ENCODE assay signal across 9 cellular contexts in genomic region chr11:75428989-75429640, GRCh38. TPM values are rescaled to one million over a fixed set of nuclear protein-coding genes. Genes with fewer than 3 reads are reported as not detected.
DNase-seq lines count a peak whose midpoint lies in the region; ATAC-seq and TF ChIP-seq lines count a peak whose summit lies in the region.
"Had no signal": no experiment of that assay in that cellular context is flagged by ENCODE, and none has a peak within 500 bp of the region (broad histone marks: within the 10 kb centered on the region; RNA-seq: fewer than 3 reads in every experiment).

No MANE protein-coding gene starts in this region.

- H3K27ac Mint-ChIP-seq in activated naive CD4-positive, alpha-beta T cell treated with anti-CD3 and anti-CD28 coated beads for 36 hours = no peak overlapping the region
- H3K27ac Mint-ChIP-seq in WTC11 = no peak overlapping the region
- H3K27ac Mint-ChIP-seq in immature natural killer cell = peak overlapping the region; percentile 28 to 76 (median 62)

- intact Hi-C loops in activated naive CD4-positive, alpha-beta T cell treated with anti-CD3 and anti-CD28 coated beads for 36 hours (cut with micrococcal nuclease) = no loop called here

- H3K36me3 Mint-ChIP-seq in activated naive CD4-positive, alpha-beta T cell treated with anti-CD3 and anti-CD28 coated beads for 36 hours (ENCODE audit: low read depth) = peaks cover 3% of the 10 kb centered on the region
- H3K36me3 Mint-ChIP-seq in WTC11 (peaks cover 9% of the 10 kb centered on the region), immature natural killer cell (no peaks in the 10 kb centered on the region)

- no peak for DNase-seq in activated naive CD4-positive, alpha-beta T cell treated with anti-CD3 and anti-CD28 coated beads for 36 hours
- DNase-seq in activated naive CD4-positive, alpha-beta T cell treated with anti-CD3 and anti-CD28 coated beads, Interleukin-2, amount 50 U/mL, for 16 hours = no peak
- DNase-seq in WTC11 (ENCODE audit: low spot score) (no peak), immature natural killer cell (no peak), suprapubic skin (ENCODE audit: low spot score in 2 of 2) (no peak), ecto neural progenitor cell (ENCODE audit: low spot score) (no peak), foreskin fibroblast (no peak)
- no peak for DNase-seq in stimulated activated CD4-positive, alpha-beta T cell treated with anti-CD3 and anti-CD28 coated beads, Interleukin-1b, Interleukin-23, amount 100 ng/mL, for 48 hours

- H3K9me3 ChIP-seq in suprapubic skin = no peaks in the 10 kb centered on the region
- H3K9me3 ChIP-seq: esophagus squamous epithelium had no signal

- H3K27ac ChIP-seq in suprapubic skin = no peak overlapping the region

- H3K36me3 ChIP-seq in suprapubic skin = no peaks in the 10 kb centered on the region
- H3K36me3 ChIP-seq: esophagus squamous epithelium had no signal

- peaks cover 42% of the 10 kb centered on the region for H3K27me3 Mint-ChIP-seq in activated naive CD4-positive, alpha-beta T cell treated with anti-CD3 and anti-CD28 coated beads for 36 hours (ENCODE audit: low read depth)
- H3K27me3 Mint-ChIP-seq in WTC11 (ENCODE audit: low read depth) (peaks cover 78% of the 10 kb centered on the region), immature natural killer cell (ENCODE audit: low read depth in 3 of 3) (peaks cover 14 to 23% (median 22%) of the 10 kb centered on the region in 3 donors)

- no peaks in the 10 kb centered on the region for H3K9me3 Mint-ChIP-seq in activated naive CD4-positive, alpha-beta T cell treated with anti-CD3 and anti-CD28 coated beads for 36 hours
- peaks cover 9% of the 10 kb centered on the region for H3K9me3 Mint-ChIP-seq in WTC11
- peaks cover 0 to 2% (median 0%) of the 10 kb centered on the region in 6 donors for H3K9me3 Mint-ChIP-seq in immature natural killer cell

- CTCF ChIA-PET in activated naive CD4-positive, alpha-beta T cell treated with anti-CD3 and anti-CD28 coated beads for 36 hours (lab: Charles Lee) = interaction anchor here (0.7 to 2.1 kb wide), 5 partner anchors 15 to 286 kb away, joined by 3 to 6 read pairs (median 3); no protein-coding TSS in a partner anchor
- CTCF ChIA-PET in WTC11 (lab: Charles Lee) = interaction anchor here (1.2 to 1.6 kb wide), 5 partner anchors 22 to 149 kb away, joined by 3 to 9 read pairs (median 5); partner anchors contain the start of gene GDPD5

- TF ChIP-seq EP300 in suprapubic skin (IDR thresholded peaks at IDR 0.05) = no peak

- 83% methylated on average over 16 of the region's 16 CpGs for WGBS in suprapubic skin

- peaks cover 13% of the 10 kb centered on the region for H3K4me1 Mint-ChIP-seq in activated naive CD4-positive, alpha-beta T cell treated with anti-CD3 and anti-CD28 coated beads for 36 hours (ENCODE audit: low read depth)
- H3K4me1 Mint-ChIP-seq in WTC11 (peaks cover 40% of the 10 kb centered on the region), immature natural killer cell (peaks cover 22 to 30% of the 10 kb centered on the region in 2 donors)

- POLR2A ChIA-PET in WTC11 (lab: Charles Lee) = no interaction called here

- peak overlapping the region; percentile 46 for H3K4me3 ChIP-seq in suprapubic skin
- H3K4me3 ChIP-seq in foreskin fibroblast (ENCODE audit: low read depth in 1 of 2, low read length in 2 of 2) = no peak overlapping the region

- TF ChIP-seq CTCF in WTC11 (IDR thresholded peaks at IDR 0.05) = no peak
- TF ChIP-seq CTCF in suprapubic skin (IDR thresholded peaks at IDR 0.05) = no peak
- TF ChIP-seq CTCF in foreskin fibroblast (IDR thresholded peaks at IDR 0.05; ENCODE audit: low read depth, low read length) = no peak

- TF ChIP-seq POLR2A in suprapubic skin (IDR thresholded peaks at IDR 0.05) = no peak

- H3K4me1 ChIP-seq in suprapubic skin = peaks cover 41% of the 10 kb centered on the region

- ATAC-seq in WTC11 = no peak

- peaks cover 36% of the 10 kb centered on the region for H3K27me3 ChIP-seq in suprapubic skin

- peak overlapping the region; percentile 64 for H3K4me3 Mint-ChIP-seq in activated naive CD4-positive, alpha-beta T cell treated with anti-CD3 and anti-CD28 coated beads for 36 hours
- H3K4me3 Mint-ChIP-seq in WTC11 (peak overlapping the region; percentile 53), immature natural killer cell (peak overlapping the region; percentile 76 to 83 (median 80))

TF ChIP-seq in WTC11, 78 proteins besides CTCF, POLR2A, EP300 and RAD21:
- TF ChIP-seq ERG (CRISPR knock-in tag; IDR thresholded peaks at IDR 0.05) (no peak), USF2 (CRISPR knock-in tag; IDR thresholded peaks at IDR 0.05) (no peak), CDX4 (CRISPR knock-in tag; IDR thresholded peaks at IDR 0.05; ENCODE audit: borderline replicate concordance) (no peak), SOX15 (CRISPR knock-in tag; IDR thresholded peaks at IDR 0.05) (no peak)

RNA-seq across cellular contexts. Expression of gene KLHL35, which starts 3.9 kb away (rescaled TPM):
- under 1 TPM; 0.14 to 0.17 TPM for total RNA-seq in activated naive CD4-positive, alpha-beta T cell treated with anti-CD3 and anti-CD28 coated beads for 36 hours
- total RNA-seq in WTC11 (2021) (0.22 to 0.60 TPM (median 0.39 TPM) in 3 replicates), suprapubic skin (1 to 10 TPM in 3 of 4 donors, under 1 TPM in 1; 0.97 to 5.1 (median 2.1) TPM)
- polyA plus RNA-seq in immature natural killer cell = 1 to 10 TPM in 1 of 3 donors, under 1 TPM in 1, not detected in 1; 0.41 to 1.6 TPM

RNA-seq across cellular contexts. Expression of gene RPS3, which starts 29.8 kb away (rescaled TPM):
- 1,000 to 10,000 TPM; 5,069 to 5,116 TPM for total RNA-seq in activated naive CD4-positive, alpha-beta T cell treated with anti-CD3 and anti-CD28 coated beads for 36 hours
- total RNA-seq in WTC11 (2021) (3,967 to 4,516 TPM (median 4,446 TPM) in 3 replicates), suprapubic skin (1,000 to 10,000 TPM in 3 of 4 donors, 100 to 1,000 TPM in 1; 851 to 2,162 (median 1,899) TPM)
- 1,000 to 10,000 TPM; 2,605 to 4,768 (median 2,974) TPM for polyA plus RNA-seq in immature natural killer cell

Comparison
In these comparisons a context has a peak if more than half of its experiments do, and no peak if none do; other contexts are left out.
1. H3K27ac Mint-ChIP-seq: peak in immature natural killer cell (6 of 6); none in activated naive CD4-positive, alpha-beta T cell treated with anti-CD3 and anti-CD28 coated beads for 36 hours (single experiment) and WTC11 (single experiment).
2. Peak in every context shown above with its lines, with median percentiles within 50 percentile points of each other: H3K4me3 Mint-ChIP-seq.